8 cellular contexts compared by ENCODE assay signal in genomic region chr10:17643755-17644484, GRCh38. TPM values are rescaled to one million over a fixed set of nuclear protein-coding genes. Genes with fewer than 3 reads are reported as not detected.
A peak's percentile ranks its signal among the peaks of the same experiment; 100 is the strongest.
DNase-seq lines count a peak whose midpoint lies in the region; ATAC-seq, FAIRE-seq and TF ChIP-seq lines count a peak whose summit lies in the region.

TSS of gene STAM (plus strand) at chr10:17644151. CDS start at chr10:17644340, 189 bp downstream.

- peaks cover 6% of the 10 kb centered on the region for H3K9me3 Mint-ChIP-seq in chondrocyte (ENCODE audit: low read depth)

- no peaks in the 10 kb centered on the region for H3K27me3 Mint-ChIP-seq in chondrocyte (ENCODE audit: low read depth)

- peak within 1 kb of the TSS; percentile 98 for H3K4me3 ChIP-seq in BE2C (ENCODE audit: low read depth, low read length)
- peak within 1 kb of the TSS; percentile 86 for H3K4me3 ChIP-seq in kidney epithelial cell (ENCODE audit: low read depth, low read length)

- H3K9me3 ChIP-seq in BE2C = no peaks in the 10 kb centered on the region

- peak; percentile 90 for FAIRE-seq in GM19239 (lab: Jason Lieb, UNC)

- H3K36me3 ChIP-seq in BE2C (peaks cover 11% of the 10 kb centered on the region), kidney epithelial cell (ENCODE audit: control insufficient read depth, insufficient read depth, low read length) (no peaks in the 10 kb centered on the region)

- H3K4me1 Mint-ChIP-seq in chondrocyte (ENCODE audit: low read depth) = peaks cover 45% of the 10 kb centered on the region

- H3K27ac Mint-ChIP-seq in chondrocyte (ENCODE audit: unreplicated experiment) = peak within 1 kb of the TSS; percentile 100

- H3K36me3 Mint-ChIP-seq in chondrocyte (ENCODE audit: low read depth) = peaks cover 2% of the 10 kb centered on the region

- no peak for TF ChIP-seq CTCF in BE2C (IDR thresholded peaks at IDR 0.05; ENCODE audit: low read depth, low read length)
- no peak for TF ChIP-seq CTCF in chondrocyte (IDR thresholded peaks at IDR 0.05)
- no peak for TF ChIP-seq CTCF in kidney epithelial cell (IDR thresholded peaks at IDR 0.05; ENCODE audit: insufficient read depth, low read length, poor library complexity, severe bottlenecking)

- DNase-seq in BE2C = peak; percentile 94
- peak; percentile 76 for DNase-seq in GM19239 (ENCODE audit: insufficient read length, low spot score)
- DNase-seq in NCI-H510A treated with DMSO at 0.1 percent for 48 hours (lab: John Stamatoyannopoulos, UW) = peak; percentile 80
- peak; percentile 85 for DNase-seq in activated CD4-positive, alpha-beta T cell treated with anti-CD3 and anti-CD28 coated beads for 24 hours (ENCODE audit: low read depth in 2 of 2)
- DNase-seq in chondrocyte (ENCODE audit: low spot score) = peak; percentile 96
- DNase-seq in kidney epithelial cell (ENCODE audit: low read depth) = peak; percentile 63
- DNase-seq in stimulated activated CD4-positive, alpha-beta T cell treated with anti-CD3 and anti-CD28 coated beads, Interleukin-15, amount 100 ng/mL, for 48 hours (ENCODE audit: low read depth in 2 of 2) = peak; percentile 87 to 88

- H3K4me1 ChIP-seq in BE2C = 0 out of 2 replicates have a peak, but pooled peaks cover 2% of the 10 kb centered on the region

- ATAC-seq in HG03442 (IDR thresholded peaks at IDR 0.05; ENCODE audit: unreplicated experiment) = peak; percentile 85

- H3K4me3 Mint-ChIP-seq in chondrocyte (ENCODE audit: unreplicated experiment) = peak within 1 kb of the TSS; percentile 97

- H3K27me3 ChIP-seq in BE2C = no peaks in the 10 kb centered on the region
- H3K27me3 ChIP-seq in kidney epithelial cell (ENCODE audit: control insufficient read depth, insufficient read depth, low read length) = no peaks in the 10 kb centered on the region

RNA-seq across cellular contexts. Expression of gene STAM, which starts in this region (rescaled TPM):
- polyA plus RNA-seq in BE2C (2012; ENCODE audit: insufficient read depth, insufficient read length, low read depth) = 26.7 TPM
- total RNA-seq in chondrocyte (27.4 to 30.7 TPM (median 27.6 TPM) in 3 replicates), kidney epithelial cell (29.6 and 35.3 TPM in 2 replicates)

Comparison
In these comparisons a context has a peak if more than half of its experiments do, and no peak if none do; other contexts are left out.
1. Peak in every context shown above with its lines: DNase-seq, ATAC-seq and H3K4me3 ChIP-seq.